In the genomic region with DNA sequence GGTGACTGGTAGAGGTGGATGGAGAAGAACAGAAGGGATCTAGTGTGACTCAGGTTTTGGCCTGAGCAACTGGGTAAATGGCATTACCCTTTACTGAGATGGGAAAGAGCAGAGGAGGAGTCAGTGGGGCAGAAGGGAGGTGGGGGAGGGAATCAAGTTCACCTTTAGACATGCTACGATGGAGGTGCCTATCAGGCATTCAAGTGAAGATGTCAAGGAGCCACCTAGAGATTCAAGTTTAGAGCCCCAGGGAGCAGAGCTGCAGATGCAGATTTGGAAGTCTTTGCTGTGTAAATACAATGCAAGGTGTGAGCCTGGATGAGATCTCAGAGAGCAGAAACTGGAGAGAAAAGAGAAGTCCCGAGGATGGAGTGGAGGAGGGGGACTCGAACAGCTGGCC, we compare ENCODE assay signal across 26 cellular contexts. TPM values are rescaled to one million over a fixed set of nuclear protein-coding genes. Genes with fewer than 3 reads are reported as not detected.
"Had no signal": no experiment of that assay in that cellular context is flagged by ENCODE, and none has a peak within 500 bp of the region (broad histone marks: within the 10 kb centered on the region; RNA-seq: fewer than 3 reads in every experiment).

No MANE protein-coding gene starts in this region.

- H3K4me1 Mint-ChIP-seq: naive B cell; stimulated activated naive CD8-positive, alpha-beta T cell treated with anti-CD3 and anti-CD28 coated beads, Interleukin-15, amount 100 ng/mL, for 72 hours had no signal

- H3K27me3 ChIP-seq: gastroesophageal sphincter, spleen, testis, tibial nerve had no signal

- H3K4me3 Mint-ChIP-seq: naive B cell; nephron; stimulated activated memory B cell treated with anti-CD40 and anti-IgM and Interleukin-4, amounts not matched to agents 10 μg/mL and 1 μg/mL and 100 μg/mL, for 72 hours; stimulated activated naive CD8-positive, alpha-beta T cell treated with anti-CD3 and anti-CD28 coated beads, Interleukin-15, amount 100 ng/mL, for 72 hours had no signal

- H3K9me3 ChIP-seq: esophagus squamous epithelium, gastroesophageal sphincter, prostate gland, spleen, testis, tibial nerve had no signal

- H3K4me1 ChIP-seq: gastroesophageal sphincter, parathyroid adenoma, testis, tibial nerve had no signal

- H3K27ac ChIP-seq: esophagus squamous epithelium, gastroesophageal sphincter, parathyroid adenoma, prostate gland, spleen, testis, tibial nerve had no signal

- H3K4me3 ChIP-seq: esophagus squamous epithelium, gastroesophageal sphincter, lung, prostate gland, spleen, testis, tibial nerve had no signal

- H3K27ac Mint-ChIP-seq: naive B cell; nephron; stimulated activated memory B cell treated with anti-CD40 and anti-IgM and Interleukin-4, amounts not matched to agents 10 μg/mL and 1 μg/mL and 100 μg/mL, for 72 hours had no signal

- H3K79me2 ChIP-seq: parathyroid adenoma had no signal

- H3K27me3 Mint-ChIP-seq: stimulated activated memory B cell treated with anti-CD40 and anti-IgM and Interleukin-4, amounts not matched to agents 10 μg/mL and 1 μg/mL and 100 μg/mL, for 72 hours; stimulated activated naive CD8-positive, alpha-beta T cell treated with anti-CD3 and anti-CD28 coated beads, Interleukin-15, amount 100 ng/mL, for 72 hours had no signal

- H3K36me3 Mint-ChIP-seq: naive B cell; stimulated activated memory B cell treated with anti-CD40 and anti-IgM and Interleukin-4, amounts not matched to agents 10 μg/mL and 1 μg/mL and 100 μg/mL, for 72 hours had no signal

- H3K36me3 ChIP-seq: esophagus squamous epithelium, gastroesophageal sphincter, prostate gland, spleen, tibial nerve had no signal

- H3K9me3 Mint-ChIP-seq: naive B cell; nephron; stimulated activated memory B cell treated with anti-CD40 and anti-IgM and Interleukin-4, amounts not matched to agents 10 μg/mL and 1 μg/mL and 100 μg/mL, for 72 hours; stimulated activated naive CD8-positive, alpha-beta T cell treated with anti-CD3 and anti-CD28 coated beads, Interleukin-15, amount 100 ng/mL, for 72 hours had no signal

- DNase-seq: dermis blood vessel endothelial cell; esophagus squamous epithelium; foreskin fibroblast; glutamatergic neuron; kidney; left colon; left ventricle myocardium superior; mesenchymal stem cell; midbrain; naive B cell; spleen; stimulated activated CD4-positive, alpha-beta T cell treated with anti-CD3 and anti-CD28 coated beads, Interleukin-15, amount 100 ng/mL, for 24 hours; stimulated activated CD4-positive, alpha-beta T cell treated with anti-CD3 and anti-CD28 coated beads, Interleukin-1b, Interleukin-23, amount 100 ng/mL, for 48 hours; stimulated activated CD4-positive, alpha-beta T cell treated with anti-CD3 and anti-CD28 coated beads, Interleukin-4, amount 100 ng/mL, for 24 hours; stimulated activated naive CD8-positive, alpha-beta T cell treated with anti-CD3 and anti-CD28 coated beads, Interleukin-15, amount 100 ng/mL, for 72 hours; testis had no signal

- H3K9ac ChIP-seq: parathyroid adenoma had no signal

- H2AFZ ChIP-seq: parathyroid adenoma had no signal

RNA-seq across cellular contexts. Expression of a gene that starts 1.0 kb away (rescaled TPM):
- total RNA-seq: dermis blood vessel endothelial cell, epithelial cell of proximal tubule, esophagus squamous epithelium, kidney, omental fat pad, renal cortical epithelial cell, tibial nerve had no signal
